8 cellular contexts compared by ENCODE assay signal in genomic region chr1:246566128-246566807, GRCh38. TPM values are rescaled to one million over a fixed set of nuclear protein-coding genes. Genes with fewer than 3 reads are reported as not detected.
DNase-seq lines count a peak whose midpoint lies in the region; ATAC-seq and TF ChIP-seq lines count a peak whose summit lies in the region.

TSS of gene CNST (plus strand) at chr1:246566456. CDS start at chr1:246591563, 25,107 bp downstream.
TSS of gene TFB2M (minus strand) at chr1:246566261. CDS start at chr1:246566138, 123 bp downstream.

- H3K27ac Mint-ChIP-seq in GM23338 = peak within 1 kb of the TSS; percentile 97
- peak within 1 kb of the TSS; percentile 98 for H3K27ac Mint-ChIP-seq in activated T-helper 2 cell treated with anti-CD3 and anti-CD28 coated beads, Interferon-gamma antibody, Interleukin-2, Interleukin-4, amounts not matched to agents 10 μg/mL and 5 μg/mL and 100 μg/mL, durations not matched to agents 14 hours and 24 hours and 36 hours
- peak within 1 kb of the TSS; percentile 93 to 99 (median 98) for H3K27ac Mint-ChIP-seq in naive thymus-derived CD8-positive, alpha-beta T cell

- H3K36me3 ChIP-seq in GM23338 (ENCODE audit: insufficient read depth) (no peaks in the 10 kb centered on the region), RWPE2 (ENCODE audit: low read depth) (peaks cover 15% of the 10 kb centered on the region)

- TF ChIP-seq CTCF in GM23338 (conservative IDR thresholded peaks at IDR 0.05; ENCODE audit: low read depth in 2 of 2) (no peak), RWPE2 (IDR thresholded peaks at IDR 0.05; ENCODE audit: poor library complexity, severe bottlenecking) (no peak), fibroblast of mammary gland (conservative IDR thresholded peaks at IDR 0.05; ENCODE audit: control insufficient read depth, insufficient read depth, low read depth, low read length) (no peak)

- intact Hi-C loops in activated T-helper 2 cell treated with anti-CD3 and anti-CD28 coated beads, Interferon-gamma antibody, Interleukin-2, Interleukin-4, amounts not matched to agents 10 μg/mL and 5 μg/mL and 100 μg/mL, durations not matched to agents 14 hours and 24 hours and 36 hours (cut with micrococcal nuclease) = loop anchor here (1.0 to 10.0 kb wide), 10 partner anchors 36 to 1731 kb away; partner anchors contain the start of genes COX20, HNRNPU, SCCPDH and SMYD3

- POLR2A ChIA-PET in naive thymus-derived CD8-positive, alpha-beta T cell (lab: Charles Lee) = interaction anchor here (0.6 to 2.6 kb wide), 8 partner anchors 12 to 1732 kb away, joined by 3 to 26 read pairs (median 4); partner anchors contain the start of gene SMYD3

- H3K4me3 ChIP-seq in GM23338 (peak within 1 kb of the TSS; percentile 95), RWPE2 (ENCODE audit: severe bottlenecking) (peak within 1 kb of the TSS; percentile 86), fibroblast of mammary gland (ENCODE audit: control insufficient read depth, low read depth, low read length) (peak within 1 kb of the TSS; percentile 98)

- peaks cover 17% of the 10 kb centered on the region for H3K36me3 Mint-ChIP-seq in GM23338 (ENCODE audit: low read depth)
- peaks cover 27% of the 10 kb centered on the region for H3K36me3 Mint-ChIP-seq in activated T-helper 2 cell treated with anti-CD3 and anti-CD28 coated beads, Interferon-gamma antibody, Interleukin-2, Interleukin-4, amounts not matched to agents 10 μg/mL and 5 μg/mL and 100 μg/mL, durations not matched to agents 14 hours and 24 hours and 36 hours (ENCODE audit: low read depth)
- peaks cover 0 to 16% (median 0%) of the 10 kb centered on the region in 3 donors for H3K36me3 Mint-ChIP-seq in naive thymus-derived CD8-positive, alpha-beta T cell

- H3K4me1 Mint-ChIP-seq in GM23338 = peaks cover 9% of the 10 kb centered on the region
- H3K4me1 Mint-ChIP-seq in activated T-helper 2 cell treated with anti-CD3 and anti-CD28 coated beads, Interferon-gamma antibody, Interleukin-2, Interleukin-4, amounts not matched to agents 10 μg/mL and 5 μg/mL and 100 μg/mL, durations not matched to agents 14 hours and 24 hours and 36 hours (ENCODE audit: low read depth) = peaks cover 35% of the 10 kb centered on the region
- H3K4me1 Mint-ChIP-seq in naive thymus-derived CD8-positive, alpha-beta T cell = peaks cover 13 to 64% (median 53%) of the 10 kb centered on the region in 4 donors

- peak; percentile 99 for DNase-seq in Daoy (ENCODE audit: low read depth)
- DNase-seq in GM23338 (ENCODE audit: low spot score) = peak; percentile 99
- peak; percentile 99 for DNase-seq in LHCN-M2 (ENCODE audit: low read depth)
- peak; percentile 95 for DNase-seq in RWPE2 (ENCODE audit: low spot score)
- peak; percentile 93 for DNase-seq in activated T-helper 2 cell treated with anti-CD3 and anti-CD28 coated beads, Interferon-gamma antibody, Interleukin-2, Interleukin-4, amounts not matched to agents 10 μg/mL and 5 μg/mL and 100 μg/mL, durations not matched to agents 14 hours and 24 hours and 36 hours (ENCODE audit: low spot score)
- peak; percentile 99 for DNase-seq in fibroblast of mammary gland (ENCODE audit: low read depth)
- DNase-seq in naive thymus-derived CD8-positive, alpha-beta T cell = peak; percentile 73 to 95 (median 88)
- DNase-seq in stimulated activated naive CD4-positive, alpha-beta T cell (lab: John Stamatoyannopoulos, UW) = peak; percentile 81 to 96 (median 89)

- peaks cover 13% of the 10 kb centered on the region; the same call in 1 of the 2 replicates for H3K4me1 ChIP-seq in GM23338 (ENCODE audit: insufficient read depth)
- H3K4me1 ChIP-seq in RWPE2 (ENCODE audit: insufficient read depth, poor library complexity, severe bottlenecking) = peaks cover 9% of the 10 kb centered on the region

- H3K27ac ChIP-seq in GM23338 (ENCODE audit: low read depth) (peak within 1 kb of the TSS; percentile 93), RWPE2 (ENCODE audit: poor library complexity, severe bottlenecking) (peak within 1 kb of the TSS; percentile 72)

- H3K4me3 Mint-ChIP-seq in GM23338 = peak within 1 kb of the TSS; percentile 98
- peak within 1 kb of the TSS; percentile 99 for H3K4me3 Mint-ChIP-seq in activated T-helper 2 cell treated with anti-CD3 and anti-CD28 coated beads, Interferon-gamma antibody, Interleukin-2, Interleukin-4, amounts not matched to agents 10 μg/mL and 5 μg/mL and 100 μg/mL, durations not matched to agents 14 hours and 24 hours and 36 hours (ENCODE audit: low read depth)
- peak within 1 kb of the TSS; percentile 97 to 99 (median 98) for H3K4me3 Mint-ChIP-seq in naive thymus-derived CD8-positive, alpha-beta T cell

- peaks cover 81% of the 10 kb centered on the region for H3K79me2 ChIP-seq in GM23338 (replicated peaks; ENCODE audit: insufficient read depth)

- H2AFZ ChIP-seq in GM23338 = peak within 1 kb of the TSS; percentile 90

- ATAC-seq in GM23338 (peak; percentile 97), RWPE2 (ENCODE audit: low read depth) (peak; percentile 95)
- ATAC-seq in naive thymus-derived CD8-positive, alpha-beta T cell = peak; percentile 75 to 79

- H3K9me3 Mint-ChIP-seq in GM23338 = no peaks in the 10 kb centered on the region
- H3K9me3 Mint-ChIP-seq in activated T-helper 2 cell treated with anti-CD3 and anti-CD28 coated beads, Interferon-gamma antibody, Interleukin-2, Interleukin-4, amounts not matched to agents 10 μg/mL and 5 μg/mL and 100 μg/mL, durations not matched to agents 14 hours and 24 hours and 36 hours = no peaks in the 10 kb centered on the region
- H3K9me3 Mint-ChIP-seq in naive thymus-derived CD8-positive, alpha-beta T cell = no peaks in the 10 kb centered on the region

- peaks cover 8% of the 10 kb centered on the region; the same call in 1 of the 2 replicates for H4K20me1 ChIP-seq in GM23338 (replicated peaks; ENCODE audit: insufficient read depth)

- H3K9me2 ChIP-seq in GM23338 (ENCODE audit: insufficient read depth) = no peaks in the 10 kb centered on the region

- no peaks in the 10 kb centered on the region for H3F3A ChIP-seq in GM23338 (replicated peaks; ENCODE audit: low read depth)

- H3K27me3 ChIP-seq in GM23338 (ENCODE audit: insufficient read depth) = no peaks in the 10 kb centered on the region
- no peaks in the 10 kb centered on the region for H3K27me3 ChIP-seq in RWPE2 (ENCODE audit: insufficient read depth, poor library complexity, severe bottlenecking)

- H3K9me3 ChIP-seq in RWPE2 (ENCODE audit: severe bottlenecking) = no peaks in the 10 kb centered on the region

- H3K27me3 Mint-ChIP-seq in GM23338 (ENCODE audit: insufficient read depth, low read depth, poor library complexity) = peaks cover 7% of the 10 kb centered on the region
- no peaks in the 10 kb centered on the region for H3K27me3 Mint-ChIP-seq in activated T-helper 2 cell treated with anti-CD3 and anti-CD28 coated beads, Interferon-gamma antibody, Interleukin-2, Interleukin-4, amounts not matched to agents 10 μg/mL and 5 μg/mL and 100 μg/mL, durations not matched to agents 14 hours and 24 hours and 36 hours (ENCODE audit: low read depth)
- no peaks in the 10 kb centered on the region for H3K27me3 Mint-ChIP-seq in naive thymus-derived CD8-positive, alpha-beta T cell

- peak within 1 kb of the TSS; percentile 94 for H3K4me2 ChIP-seq in GM23338

TF ChIP-seq in GM23338, 12 proteins besides CTCF, POLR2A, EP300 and RAD21 (continues in another document):
- TF ChIP-seq POLR2AphosphoS5 (IDR thresholded peaks at IDR 0.05; ENCODE audit: low read depth) (peak; percentile 85), CREB1 (CRISPR knock-in tag; IDR thresholded peaks at IDR 0.05; ENCODE audit: low read depth) (peak; percentile 42), NANOG (IDR thresholded peaks at IDR 0.05; ENCODE audit: borderline replicate concordance) (0 out of 2 replicates have a peak, but pooled peaks have one; percentile 33)

RNA-seq across cellular contexts. Expression of gene CNST, which starts in this region (rescaled TPM):
- 11.4 and 12.5 TPM in 2 replicates for total RNA-seq in Daoy (2014; rRNA removed; shearing (Covaris generic))
- 17.2 and 17.6 TPM in 2 replicates for total RNA-seq in GM23338 (2014; rRNA removed; shearing (Covaris generic))
- 8.1 and 8.9 TPM in 2 replicates for polyA plus RNA-seq in GM23338 (2016; fragmentation: Nextera tagmentation; extraction: Ambion mirVana)
- 15.3 and 16.4 TPM in 2 replicates for total RNA-seq in LHCN-M2 (2014; rRNA removed)
- 6.1 TPM for polyA plus RNA-seq in LHCN-M2 (2012)
- 18.8 and 21.6 TPM in 2 replicates for total RNA-seq in activated T-helper 2 cell treated with anti-CD3 and anti-CD28 coated beads, Interferon-gamma antibody, Interleukin-2, Interleukin-4, amounts not matched to agents 10 μg/mL and 5 μg/mL and 100 μg/mL, durations not matched to agents 14 hours and 24 hours and 36 hours
- 10 to 100 TPM; 79.8 to 88.6 TPM for total RNA-seq in naive thymus-derived CD8-positive, alpha-beta T cell
- polyA plus RNA-seq in naive thymus-derived CD8-positive, alpha-beta T cell = 10 to 100 TPM; 32.0 to 48.3 (median 37.6) TPM

RNA-seq across cellular contexts. Expression of gene TFB2M, which starts in this region (rescaled TPM):
- 56.5 and 71.1 TPM in 2 replicates for total RNA-seq in Daoy (2014; rRNA removed; shearing (Covaris generic))
- 24.9 and 25.2 TPM in 2 replicates for total RNA-seq in GM23338 (2014; rRNA removed; shearing (Covaris generic))
- 11.2 and 18.7 TPM in 2 replicates for polyA plus RNA-seq in GM23338 (2016; fragmentation: Nextera tagmentation; extraction: Ambion mirVana)
- total RNA-seq in LHCN-M2 (2014; rRNA removed) = 19.0 and 20.4 TPM in 2 replicates
- polyA plus RNA-seq in LHCN-M2 (2012) = 7.0 TPM
- total RNA-seq in activated T-helper 2 cell treated with anti-CD3 and anti-CD28 coated beads, Interferon-gamma antibody, Interleukin-2, Interleukin-4, amounts not matched to agents 10 μg/mL and 5 μg/mL and 100 μg/mL, durations not matched to agents 14 hours and 24 hours and 36 hours = 21.0 and 21.7 TPM in 2 replicates
- 10 to 100 TPM; 12.0 to 12.2 TPM for total RNA-seq in naive thymus-derived CD8-positive, alpha-beta T cell
- polyA plus RNA-seq in naive thymus-derived CD8-positive, alpha-beta T cell = 10 to 100 TPM; 17.8 to 20.8 (median 19.3) TPM

Comparison
In these comparisons a context has a peak if more than half of its experiments do, and no peak if none do; other contexts are left out.
1. Peak in every context shown above with its lines: DNase-seq, ATAC-seq, H3K4me3 ChIP-seq and H3K27ac ChIP-seq.